1 cellular context compared by ENCODE assay signal in the genomic region with DNA sequence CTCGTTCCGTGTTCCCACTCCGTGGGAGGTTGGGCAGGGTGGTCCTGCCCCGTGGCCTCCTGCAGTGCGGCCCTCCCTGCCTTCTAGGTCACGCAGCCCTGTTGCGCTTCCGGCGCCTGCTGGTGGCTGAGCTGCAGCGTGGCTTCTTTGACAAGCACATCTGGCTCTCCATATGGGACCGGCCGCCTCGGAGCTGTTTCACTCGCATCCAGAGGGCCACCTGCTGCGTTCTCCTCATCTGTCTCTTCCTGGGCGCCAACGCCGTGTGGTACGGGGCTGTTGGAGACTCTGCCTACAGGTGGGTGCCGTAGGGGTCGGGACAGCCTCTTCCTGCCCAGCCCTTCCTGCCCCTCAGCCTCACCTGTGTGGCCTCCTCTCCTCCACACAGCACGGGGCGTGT. TPM values are rescaled to one million over a fixed set of nuclear protein-coding genes. Genes with fewer than 3 reads are reported as not detected.
"Had no signal": no experiment of that assay in that cellular context is flagged by ENCODE, and none has a peak within 500 bp of the region (broad histone marks: within the 10 kb centered on the region; RNA-seq: fewer than 3 reads in every experiment).

No MANE protein-coding gene starts in this region.

RNA-seq across cellular contexts. Expression of a gene that starts 47.5 kb away (rescaled TPM):
- total RNA-seq: smooth muscle cell had no signal
